ENCODE assay signal across 12 cellular contexts in the genomic region with DNA sequence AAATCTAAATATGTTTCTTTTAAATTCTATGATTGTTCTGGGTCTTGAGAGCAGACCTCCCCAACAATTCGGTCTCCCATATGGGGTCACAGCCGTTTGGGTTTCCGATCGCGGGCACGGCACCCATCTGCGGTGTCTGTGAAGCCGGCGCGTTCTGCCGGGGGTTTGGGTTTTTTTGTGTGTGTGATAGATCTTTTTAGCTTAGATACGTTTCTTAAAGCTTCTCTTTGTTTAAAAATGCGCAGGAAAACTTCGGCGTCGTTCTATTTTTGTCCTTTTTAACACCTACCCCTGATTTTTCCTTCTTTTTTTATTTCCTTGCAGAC. TPM values are rescaled to one million over a fixed set of nuclear protein-coding genes. Genes with fewer than 3 reads are reported as not detected.
DNase-seq lines count a peak whose midpoint lies in the region; ATAC-seq and TF ChIP-seq lines count a peak whose summit lies in the region.
"Had no signal": no experiment of that assay in that cellular context is flagged by ENCODE, and none has a peak within 500 bp of the region (broad histone marks: within the 10 kb centered on the region; RNA-seq: fewer than 3 reads in every experiment).

No MANE protein-coding gene starts in this region.

- H3K27ac Mint-ChIP-seq in activated T-cell treated with anti-CD3 and anti-CD28 coated beads, Interleukin-2, amount 50 U/mL, for 24 hours = peak overlapping the region; percentile 86
- peak overlapping the region; percentile 96 for H3K27ac Mint-ChIP-seq in T-helper 17 cell

- no peak overlapping the region for H3K23ac ChIP-seq in mesenchymal stem cell (ENCODE audit: low read length in 2 of 2)

- H3K36me3 Mint-ChIP-seq in activated T-cell treated with anti-CD3 and anti-CD28 coated beads, Interleukin-2, amount 50 U/mL, for 24 hours (ENCODE audit: low read depth) = peaks cover 30% of the 10 kb centered on the region
- H3K36me3 Mint-ChIP-seq in T-helper 17 cell (ENCODE audit: low read depth) = peaks cover 4% of the 10 kb centered on the region

- no peak for DNase-seq in activated T-cell treated with anti-CD3 and anti-CD28 coated beads, Interleukin-2, amount 50 U/mL, for 24 hours
- DNase-seq in activated T-cell treated with anti-CD3 and anti-CD28 coated beads for 4 hours = no peak
- DNase-seq in T-helper 17 cell = no peak
- no peak for DNase-seq in mesenchymal stem cell
- DNase-seq in BE2C = no peak
- no peak for DNase-seq in kidney glomerular epithelial cell (lab: John Stamatoyannopoulos, UW)
- DNase-seq in iPS-NIHi11 (ENCODE audit: low spot score) = no peak
- DNase-seq: anterior cingulate cortex, NCI-H2029, NCI-H526 treated with DMSO at 0.1 percent for 48 hours, SW 1271 had no signal

- peak overlapping the region in 1 of 2 experiments; percentile 94 for H3K18ac ChIP-seq in mesenchymal stem cell (ENCODE audit: low read depth in 1 of 2, low read length in 2 of 2)

- H3K4me1 ChIP-seq in mesenchymal stem cell (ENCODE audit: control insufficient read depth, insufficient read depth, low read depth, low read length) (peaks cover 52% of the 10 kb centered on the region), thymus (ENCODE audit: control insufficient read depth, insufficient read depth, low read length) (peaks cover 39% of the 10 kb centered on the region), BE2C (peaks cover 7% of the 10 kb centered on the region; the same call in 1 of the 2 replicates)

- H3K4me3 Mint-ChIP-seq in activated T-cell treated with anti-CD3 and anti-CD28 coated beads, Interleukin-2, amount 50 U/mL, for 24 hours = no peak overlapping the region
- peak overlapping the region; percentile 89 for H3K4me3 Mint-ChIP-seq in T-helper 17 cell

- no peak overlapping the region for H2AFZ ChIP-seq in mesenchymal stem cell (ENCODE audit: low read depth, low read length)

- H2BK12ac ChIP-seq in mesenchymal stem cell (ENCODE audit: low read length in 2 of 2) = peak overlapping the region; percentile 68 to 99

- H3K4me2 ChIP-seq in mesenchymal stem cell (ENCODE audit: low read length, poor library complexity, severe bottlenecking) = no peak overlapping the region

- H3K27me3 Mint-ChIP-seq in activated T-cell treated with anti-CD3 and anti-CD28 coated beads, Interleukin-2, amount 50 U/mL, for 24 hours = no peaks in the 10 kb centered on the region
- H3K27me3 Mint-ChIP-seq in T-helper 17 cell = no peaks in the 10 kb centered on the region

- H2BK15ac ChIP-seq in mesenchymal stem cell (ENCODE audit: low read depth, poor library complexity, severe bottlenecking) = no peak overlapping the region

- H4K91ac ChIP-seq in mesenchymal stem cell (ENCODE audit: low read length) = no peak overlapping the region

- 100% methylated on average over 15 of the region's 16 CpGs for WGBS in mesenchymal stem cell
- 96% methylated on average over 16 of the region's 16 CpGs for WGBS in thymus

- no peak overlapping the region for H4K8ac ChIP-seq in mesenchymal stem cell (ENCODE audit: low read length)

- H3K9me3 Mint-ChIP-seq in activated T-cell treated with anti-CD3 and anti-CD28 coated beads, Interleukin-2, amount 50 U/mL, for 24 hours = no peaks in the 10 kb centered on the region

- peaks cover 79% of the 10 kb centered on the region for H3K4me1 Mint-ChIP-seq in activated T-cell treated with anti-CD3 and anti-CD28 coated beads, Interleukin-2, amount 50 U/mL, for 24 hours (ENCODE audit: low read depth)
- H3K4me1 Mint-ChIP-seq in T-helper 17 cell = peaks cover 53% of the 10 kb centered on the region

- H3K9me3 ChIP-seq in T-helper 17 cell (ENCODE audit: control insufficient read depth, low read length, poor library complexity, severe bottlenecking) (no peaks in the 10 kb centered on the region), mesenchymal stem cell (ENCODE audit: control insufficient read depth, low read length) (no peaks in the 10 kb centered on the region), thymus (ENCODE audit: control insufficient read depth) (no peaks in the 10 kb centered on the region), BE2C (no peaks in the 10 kb centered on the region)

- no peak overlapping the region for H3K9ac ChIP-seq in mesenchymal stem cell (ENCODE audit: low read length)

- H3K4ac ChIP-seq in mesenchymal stem cell (ENCODE audit: low read depth in 1 of 2, low read length in 2 of 2) = peak overlapping the region in 1 of 2 experiments; percentile 98

- H3K79me1 ChIP-seq in mesenchymal stem cell (replicated peaks; ENCODE audit: low read length, poor library complexity, severe bottlenecking) = peaks cover 32% of the 10 kb centered on the region

- peak overlapping the region; percentile 40 for H3K27ac ChIP-seq in mesenchymal stem cell (ENCODE audit: low read length, poor library complexity, severe bottlenecking)
- peak overlapping the region; percentile 43 for H3K27ac ChIP-seq in thymus (ENCODE audit: low read depth)

- H3K27me3 ChIP-seq in mesenchymal stem cell (ENCODE audit: control insufficient read depth in 1 of 2, insufficient read depth in 1 of 2, low read length in 2 of 2) (no peaks in the 10 kb centered on the region), thymus (ENCODE audit: control insufficient read depth, insufficient read depth) (no peaks in the 10 kb centered on the region), BE2C (no peaks in the 10 kb centered on the region)

- TF ChIP-seq CTCF in BE2C (IDR thresholded peaks at IDR 0.05; ENCODE audit: low read depth, low read length) = no peak

- no peak for ATAC-seq in T-helper 17 cell

- H2BK120ac ChIP-seq in mesenchymal stem cell (ENCODE audit: low read depth, low read length) = peak overlapping the region; percentile 90

- no peak overlapping the region for H2BK5ac ChIP-seq in mesenchymal stem cell (ENCODE audit: low read depth, low read length, poor library complexity, severe bottlenecking)

- peak overlapping the region; percentile 75 for H2AK5ac ChIP-seq in mesenchymal stem cell (ENCODE audit: low read length, severe bottlenecking)

- H3K4me3 ChIP-seq in mesenchymal stem cell (ENCODE audit: insufficient read depth in 1 of 2, low read depth in 1 of 2, low read length in 2 of 2) = no peak overlapping the region
- no peak overlapping the region for H3K4me3 ChIP-seq in thymus (ENCODE audit: low read length)
- H3K4me3 ChIP-seq in BE2C (ENCODE audit: low read depth, low read length) = no peak overlapping the region

- H3K36me3 ChIP-seq in mesenchymal stem cell (ENCODE audit: control insufficient read depth in 1 of 2, insufficient read depth in 2 of 2, low read depth in 1 of 2, low read length in 2 of 2) (no peaks in the 10 kb centered on the region), thymus (ENCODE audit: control insufficient read depth, insufficient read depth) (peaks cover 17% of the 10 kb centered on the region), BE2C (no peaks in the 10 kb centered on the region)

- no peak overlapping the region for H3K14ac ChIP-seq in mesenchymal stem cell (ENCODE audit: low read length in 2 of 2)

RNA-seq across cellular contexts. Expression of a gene that starts 34.2 kb away (rescaled TPM):
- total RNA-seq in T-helper 17 cell = 10 to 100 TPM; 49.1 to 55.2 TPM
- 25.0 TPM for polyA plus RNA-seq in mesenchymal stem cell (2013, experiment 1 of 2)
- polyA plus RNA-seq in mesenchymal stem cell (2013, experiment 2 of 2) = 24.9 TPM
- 28.4 TPM for polyA plus RNA-seq in thymus
- 54.8 TPM for polyA plus RNA-seq in BE2C (2012; ENCODE audit: insufficient read depth, insufficient read length, low read depth)
